ENCODE assay signal across 9 cellular contexts in the genomic region with DNA sequence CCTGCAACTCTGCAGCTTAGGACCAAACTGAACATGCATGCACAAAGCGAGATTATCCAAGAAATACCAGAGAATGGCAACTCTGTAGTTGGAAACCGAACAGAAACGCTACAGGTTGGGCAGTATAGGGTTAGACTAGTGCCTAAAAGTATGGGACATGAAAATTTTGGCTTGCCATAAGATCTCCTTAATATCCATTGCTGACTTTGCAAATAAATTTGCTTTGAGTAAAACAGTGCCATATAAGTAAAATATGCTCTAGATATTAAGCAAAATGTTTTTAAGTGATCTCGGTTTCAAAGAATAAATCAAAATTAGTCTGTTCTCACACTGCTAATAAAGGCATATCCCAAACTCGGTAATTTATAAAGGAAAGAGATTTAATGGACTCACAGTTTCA.
"Had no signal": no experiment of that assay in that cellular context is flagged by ENCODE, and none has a peak within 500 bp of the region (broad histone marks: within the 10 kb centered on the region; RNA-seq: fewer than 3 reads in every experiment).

No MANE protein-coding gene starts in this region.

- H3K4me2 ChIP-seq: GM23338, KMS-11 had no signal

- H3K27ac ChIP-seq: KMS-11 had no signal

- H3K4me3 ChIP-seq: GM23338 had no signal

- H2AFZ ChIP-seq: GM23338 had no signal

- ATAC-seq: GM23338 had no signal

- H3K9ac ChIP-seq: KMS-11 had no signal

- DNase-seq: H9, HCEC 1CT, Karpas-422, KBM-7 had no signal

- FAIRE-seq: H1, H54, HTR-8/SVneo had no signal
